ENCODE assay signal across 24 cellular contexts in the genomic region with DNA sequence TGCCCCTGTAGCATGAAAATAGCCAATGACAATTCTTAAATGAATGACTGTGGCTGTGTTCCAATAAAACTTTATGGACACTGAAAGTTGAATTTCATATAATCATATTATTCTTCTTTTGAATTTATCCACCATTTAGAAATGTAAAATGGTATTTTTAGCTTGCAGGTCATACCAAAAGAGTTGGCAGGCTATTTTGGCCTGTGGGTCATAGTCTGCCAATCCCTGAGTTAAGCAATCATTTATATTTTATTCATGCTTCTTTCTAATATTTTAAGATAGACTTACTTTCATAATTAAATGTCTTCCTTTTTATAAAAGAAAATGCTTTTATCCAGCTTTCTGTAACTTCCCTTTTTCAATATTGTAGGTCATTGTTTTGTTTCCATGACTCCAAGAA. TPM values are rescaled to one million over a fixed set of nuclear protein-coding genes. Genes with fewer than 3 reads are reported as not detected.
"Had no signal": no experiment of that assay in that cellular context is flagged by ENCODE, and none has a peak within 500 bp of the region (broad histone marks: within the 10 kb centered on the region; RNA-seq: fewer than 3 reads in every experiment).

No MANE protein-coding gene starts in this region.

- FAIRE-seq: kidney had no signal

- ATAC-seq: activated CD4-positive, alpha-beta T cell treated with anti-CD3 and anti-CD28 coated beads for 36 hours; activated naive CD4-positive, alpha-beta T cell treated with anti-CD3 and anti-CD28 coated beads, Interleukin-2, amount 50 U/mL, for 72 hours; activated T-helper 17 cell treated with anti-CD3 and anti-CD28 coated beads, Interleukin-2, amount 50 U/mL, for 72 hours; foreskin keratinocyte; naive thymus-derived CD8-positive, alpha-beta T cell; stimulated activated naive B cell treated with anti-CD40 and anti-IgM and Interleukin-4, amounts not matched to agents 10 μg/mL and 1 μg/mL and 100 μg/mL, for 72 hours had no signal

- H3K4me1 ChIP-seq: ascending aorta, foreskin keratinocyte, testis had no signal

- H3K36me3 ChIP-seq: adrenal gland, ascending aorta, brain microvascular endothelial cell, vagina had no signal

- H3K4me3 ChIP-seq: adrenal gland, ascending aorta, sigmoid colon, testis, vagina had no signal

- H3K27ac ChIP-seq: adrenal gland, ascending aorta, brain microvascular endothelial cell, foreskin keratinocyte, testis, vagina had no signal

- H3K27me3 ChIP-seq: adrenal gland, ascending aorta, brain microvascular endothelial cell, foreskin keratinocyte, sigmoid colon, testis, vagina had no signal

- DNase-seq: activated B cell treated with CpG ODN at 0.5 μM for 24 hours; activated CD4-positive, alpha-beta T cell treated with anti-CD3 and anti-CD28 coated beads for 36 hours; activated CD4-positive, alpha-beta T cell treated with anti-CD3 and anti-CD28 coated beads, Interleukin-2, amount 50 U/mL, for 4 hours; activated CD8-positive, alpha-beta memory T cell treated with anti-CD3 and anti-CD28 coated beads for 24 hours; activated CD8-positive, alpha-beta memory T cell treated with anti-CD3 and anti-CD28 coated beads, Interleukin-2, amount 50 U/mL, for 4 hours; activated T-cell treated with anti-CD3 and anti-CD28 coated beads, Interleukin-2, amount 50 U/mL, for 24 hours; adrenal gland; brain microvascular endothelial cell; caudate nucleus; effector CD4-positive, alpha-beta T cell; foreskin keratinocyte; kidney; naive thymus-derived CD8-positive, alpha-beta T cell; sigmoid colon; stimulated activated CD4-positive, alpha-beta T cell treated with anti-CD3 and anti-CD28 coated beads, Interleukin-2, amount 100 ng/mL, for 48 hours; stimulated activated CD8-positive, alpha-beta memory T cell treated with anti-CD3 and anti-CD28 coated beads, Interleukin-4, amount 100 ng/mL, for 48 hours; stimulated activated naive B cell treated with anti-CD40 and anti-IgM and Interleukin-4, amounts not matched to agents 10 μg/mL and 1 μg/mL and 100 μg/mL, for 72 hours; testis had no signal

- H3K9me3 ChIP-seq: adrenal gland, ascending aorta, sigmoid colon, testis, vagina had no signal

RNA-seq across cellular contexts. Expression of a gene that starts 4.8 kb away (rescaled TPM):
- total RNA-seq: activated B cell treated with CpG ODN at 0.5 μM for 24 hours, glomerular endothelial cell, lung microvascular endothelial cell had no signal
